Comparison of ENCODE assay signal across 1 cellular context in genomic region chr10:110919971-110920881, GRCh38.
TF ChIP-seq lines count a peak whose summit lies in the region.

No MANE protein-coding gene starts in this region.

TF ChIP-seq in GM23338, 12 proteins besides CTCF, POLR2A, EP300 and RAD21 (continued from another document):
- TF ChIP-seq, protein P1, sequence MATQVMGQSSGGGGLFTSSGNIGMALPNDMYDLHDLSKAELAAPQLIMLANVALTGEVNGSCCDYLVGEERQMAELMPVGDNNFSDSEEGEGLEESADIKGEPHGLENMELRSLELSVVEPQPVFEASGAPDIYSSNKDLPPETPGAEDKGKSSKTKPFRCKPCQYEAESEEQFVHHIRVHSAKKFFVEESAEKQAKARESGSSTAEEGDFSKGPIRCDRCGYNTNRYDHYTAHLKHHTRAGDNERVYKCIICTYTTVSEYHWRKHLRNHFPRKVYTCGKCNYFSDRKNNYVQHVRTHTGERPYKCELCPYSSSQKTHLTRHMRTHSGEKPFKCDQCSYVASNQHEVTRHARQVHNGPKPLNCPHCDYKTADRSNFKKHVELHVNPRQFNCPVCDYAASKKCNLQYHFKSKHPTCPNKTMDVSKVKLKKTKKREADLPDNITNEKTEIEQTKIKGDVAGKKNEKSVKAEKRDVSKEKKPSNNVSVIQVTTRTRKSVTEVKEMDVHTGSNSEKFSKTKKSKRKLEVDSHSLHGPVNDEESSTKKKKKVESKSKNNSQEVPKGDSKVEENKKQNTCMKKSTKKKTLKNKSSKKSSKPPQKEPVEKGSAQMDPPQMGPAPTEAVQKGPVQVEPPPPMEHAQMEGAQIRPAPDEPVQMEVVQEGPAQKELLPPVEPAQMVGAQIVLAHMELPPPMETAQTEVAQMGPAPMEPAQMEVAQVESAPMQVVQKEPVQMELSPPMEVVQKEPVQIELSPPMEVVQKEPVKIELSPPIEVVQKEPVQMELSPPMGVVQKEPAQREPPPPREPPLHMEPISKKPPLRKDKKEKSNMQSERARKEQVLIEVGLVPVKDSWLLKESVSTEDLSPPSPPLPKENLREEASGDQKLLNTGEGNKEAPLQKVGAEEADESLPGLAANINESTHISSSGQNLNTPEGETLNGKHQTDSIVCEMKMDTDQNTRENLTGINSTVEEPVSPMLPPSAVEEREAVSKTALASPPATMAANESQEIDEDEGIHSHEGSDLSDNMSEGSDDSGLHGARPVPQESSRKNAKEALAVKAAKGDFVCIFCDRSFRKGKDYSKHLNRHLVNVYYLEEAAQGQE (IDR thresholded peaks at IDR 0.05; ENCODE audit: unreplicated experiment), result no peak
- TF ChIP-seq POLR2AphosphoS5 (IDR thresholded peaks at IDR 0.05; ENCODE audit: low read depth) (no peak), EZH2phosphoT487 (IDR thresholded peaks at IDR 0.05; ENCODE audit: unreplicated experiment) (no peak), ZNF331 (CRISPR knock-in tag; IDR thresholded peaks at IDR 0.05; ENCODE audit: low read depth) (no peak), CREB1 (CRISPR knock-in tag; IDR thresholded peaks at IDR 0.05; ENCODE audit: low read depth) (no peak), NANOG (IDR thresholded peaks at IDR 0.05; ENCODE audit: borderline replicate concordance) (no peak), EZH2 (IDR thresholded peaks at IDR 0.05; ENCODE audit: low read depth, unreplicated experiment) (no peak)
- TF ChIP-seq, protein P2, sequence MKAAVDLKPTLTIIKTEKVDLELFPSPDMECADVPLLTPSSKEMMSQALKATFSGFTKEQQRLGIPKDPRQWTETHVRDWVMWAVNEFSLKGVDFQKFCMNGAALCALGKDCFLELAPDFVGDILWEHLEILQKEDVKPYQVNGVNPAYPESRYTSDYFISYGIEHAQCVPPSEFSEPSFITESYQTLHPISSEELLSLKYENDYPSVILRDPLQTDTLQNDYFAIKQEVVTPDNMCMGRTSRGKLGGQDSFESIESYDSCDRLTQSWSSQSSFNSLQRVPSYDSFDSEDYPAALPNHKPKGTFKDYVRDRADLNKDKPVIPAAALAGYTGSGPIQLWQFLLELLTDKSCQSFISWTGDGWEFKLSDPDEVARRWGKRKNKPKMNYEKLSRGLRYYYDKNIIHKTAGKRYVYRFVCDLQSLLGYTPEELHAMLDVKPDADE (IDR thresholded peaks at IDR 0.05), result no peak
